ENCODE assay signal across 1 cellular context in the genomic region with DNA sequence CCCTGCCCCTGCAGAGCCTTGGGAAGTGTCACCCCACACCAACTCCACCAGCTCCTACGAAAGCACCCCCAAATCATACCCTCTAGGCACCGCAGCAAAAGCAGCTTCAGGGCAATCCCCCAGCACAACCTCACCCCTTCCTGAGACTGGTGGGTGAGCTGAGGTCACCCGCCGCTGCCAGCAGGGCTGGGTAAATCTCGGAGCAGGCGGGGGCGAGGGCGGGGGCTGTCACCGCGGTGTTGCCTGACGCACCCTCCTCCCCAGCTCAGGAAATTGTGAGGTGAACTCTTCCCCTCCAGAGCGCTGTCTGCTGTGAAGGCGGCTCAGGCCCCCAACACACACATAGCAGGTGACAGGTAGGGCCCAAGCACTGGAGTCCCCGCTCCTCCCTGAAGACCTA.
A peak's percentile ranks its signal among the peaks of the same experiment; 100 is the strongest.
TF ChIP-seq lines count a peak whose summit lies in the region.

No MANE protein-coding gene starts in this region.

TF ChIP-seq in K562, 482 proteins besides CTCF, POLR2A, EP300 and RAD21:
- TF ChIP-seq TFAM (CRISPR knock-in tag; conservative IDR thresholded peaks at IDR 0.05) (no peak), EGR1 (conservative IDR thresholded peaks at IDR 0.05) (0 out of 2 replicates have a peak, but pooled peaks have one; percentile 11), ZBTB33 (CRISPR knock-in tag; IDR thresholded peaks at IDR 0.05) (peak; percentile 69; the same call in 1 of the 2 replicates), CREM (IDR thresholded peaks at IDR 0.05; ENCODE audit: low read depth) (0 out of 2 replicates have a peak, but pooled peaks have one; percentile 14)
